ENCODE assay signal across 22 cellular contexts in the genomic region with DNA sequence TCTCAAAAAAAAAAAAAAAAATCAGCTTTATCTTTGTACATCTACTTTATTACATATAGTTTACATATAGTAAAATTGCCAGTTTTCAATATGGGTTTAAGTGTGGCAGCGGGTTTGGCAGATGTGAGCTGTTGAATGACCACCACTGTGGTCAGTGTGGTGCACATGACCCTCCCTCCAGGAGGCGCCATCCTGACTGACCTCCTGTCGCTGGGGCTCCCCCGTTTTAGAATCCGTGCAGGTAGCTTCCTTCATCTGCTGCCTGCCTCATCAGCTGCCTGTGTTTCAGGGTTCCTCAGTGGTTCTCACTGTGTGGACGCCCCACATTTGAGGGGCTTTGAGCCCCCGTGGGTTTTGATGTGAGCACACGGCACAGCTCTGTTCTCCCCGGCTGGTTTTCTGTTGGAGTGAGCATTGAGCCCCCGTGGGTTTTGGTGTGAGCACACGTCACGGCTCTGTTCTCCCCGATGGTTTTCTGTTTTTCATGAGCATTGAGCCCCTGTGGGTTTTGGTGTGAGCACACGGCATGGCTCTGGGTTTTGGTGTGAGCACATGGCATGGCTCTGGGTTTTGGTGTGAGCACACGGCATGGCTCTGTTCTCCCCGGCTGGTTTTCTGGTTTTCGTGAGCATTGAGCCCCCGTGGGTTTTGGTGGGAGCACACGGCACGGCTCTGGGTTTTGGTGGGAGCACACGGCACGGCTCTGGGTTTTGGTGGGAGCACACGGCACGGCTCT. TPM values are rescaled to one million over a fixed set of nuclear protein-coding genes. Genes with fewer than 3 reads are reported as not detected.
"Had no signal": no experiment of that assay in that cellular context is flagged by ENCODE, and none has a peak within 500 bp of the region (broad histone marks: within the 10 kb centered on the region; RNA-seq: fewer than 3 reads in every experiment).

No MANE protein-coding gene starts in this region.

- H3K4me3 Mint-ChIP-seq: activated B cell treated with CpG ODN at 0.5 μM for 24 hours; activated naive CD8-positive, alpha-beta T cell treated with anti-CD3 and anti-CD28 coated beads for 36 hours; brain had no signal

- H3K4me3 ChIP-seq: right atrium auricular region, skin epidermis, tibial artery, uterus had no signal

- DNase-seq: activated B cell treated with CpG ODN at 0.5 μM for 24 hours; activated CD4-positive, alpha-beta T cell treated with anti-CD3 and anti-CD28 coated beads, Interleukin-2, amount 50 U/mL, for 1 hour; activated CD8-positive, alpha-beta memory T cell treated with anti-CD3 and anti-CD28 coated beads for 24 hours; activated naive CD8-positive, alpha-beta T cell treated with anti-CD3 and anti-CD28 coated beads for 36 hours; amygdala; cerebellar nuclear complex; dermis blood vessel endothelial cell; hippocampal formation; nucleus accumbens; stimulated activated CD4-positive, alpha-beta T cell treated with anti-CD3 and anti-CD28 coated beads, Interleukin-15, amount 100 ng/mL, for 24 hours; stimulated activated CD4-positive, alpha-beta T cell treated with anti-CD3 and anti-CD28 coated beads, Interleukin-4, amount 100 ng/mL, for 24 hours; stimulated activated naive CD4-positive, alpha-beta T cell; tibial artery; uterus had no signal

- H3K27me3 ChIP-seq: right atrium auricular region, tibial artery, uterus had no signal

- H3K27me3 Mint-ChIP-seq: activated B cell treated with CpG ODN at 0.5 μM for 24 hours; activated naive CD8-positive, alpha-beta T cell treated with anti-CD3 and anti-CD28 coated beads for 36 hours; brain had no signal

- H3K4me1 ChIP-seq: uterus had no signal

- H3K27ac ChIP-seq: right atrium auricular region, skin epidermis, tibial artery, uterus had no signal

- H3K9me3 ChIP-seq: right atrium auricular region, tibial artery, uterus had no signal

- H3K27ac Mint-ChIP-seq: activated B cell treated with CpG ODN at 0.5 μM for 24 hours, brain had no signal

- H3K9me3 Mint-ChIP-seq: activated B cell treated with CpG ODN at 0.5 μM for 24 hours; activated naive CD8-positive, alpha-beta T cell treated with anti-CD3 and anti-CD28 coated beads for 36 hours; nephron had no signal

- H3K36me3 ChIP-seq: uterus had no signal

RNA-seq across cellular contexts. Expression of gene ZNF750, which starts 57.9 kb away (rescaled TPM):
- total RNA-seq: activated B cell treated with CpG ODN at 0.5 μM for 24 hours; activated naive CD8-positive, alpha-beta T cell treated with anti-CD3 and anti-CD28 coated beads for 36 hours; dermis blood vessel endothelial cell; liver; posterior vena cava; right atrium auricular region; subcutaneous adipose tissue; T-helper 1 cell treated with Interleukin-12 subunit alpha and Interleukin-12 subunit beta and Interleukin-4 antibody, amounts not matched to agents 30 ng/mL and 1 ng/mL, for 36 hours had no signal
